ENCODE assay signal across 12 cellular contexts in the genomic region with DNA sequence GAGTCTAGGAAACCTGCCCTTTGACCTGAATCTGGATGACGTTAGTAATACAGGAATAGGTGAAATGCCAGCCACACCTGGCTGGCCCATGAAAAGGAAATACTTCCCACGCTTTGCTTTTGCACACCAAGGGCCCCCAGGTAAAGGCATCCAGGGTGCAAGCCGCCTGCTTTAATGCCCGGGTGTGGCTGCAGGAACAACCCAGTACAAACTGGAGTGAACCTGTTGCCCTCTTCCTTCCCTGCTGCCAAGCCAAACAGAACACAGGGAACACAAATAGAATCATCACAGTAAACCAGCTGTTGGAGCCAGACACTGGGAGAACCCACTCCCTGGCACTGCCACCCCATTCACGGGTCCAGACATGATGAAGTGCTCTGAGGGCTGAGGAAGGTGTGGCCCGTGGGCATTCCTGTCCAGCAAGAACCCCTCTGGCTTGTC. TPM values are rescaled to one million over a fixed set of nuclear protein-coding genes. Genes with fewer than 3 reads are reported as not detected.
DNase-seq lines count a peak whose midpoint lies in the region; ATAC-seq, FAIRE-seq and TF ChIP-seq lines count a peak whose summit lies in the region.
"Had no signal": no experiment of that assay in that cellular context is flagged by ENCODE, and none has a peak within 500 bp of the region (broad histone marks: within the 10 kb centered on the region; RNA-seq: fewer than 3 reads in every experiment).

No MANE protein-coding gene starts in this region.

- no peak overlapping the region for H3K27ac Mint-ChIP-seq in activated CD8-positive, alpha-beta T cell treated with anti-CD3 and anti-CD28 coated beads for 36 hours

- no peaks in the 10 kb centered on the region for H3K36me3 Mint-ChIP-seq in activated CD8-positive, alpha-beta T cell treated with anti-CD3 and anti-CD28 coated beads for 36 hours (ENCODE audit: low read depth)

- peak; percentile 61 to 77 (median 66) for ATAC-seq in right lobe of liver
- no peak for ATAC-seq in GM21723 (IDR thresholded peaks at IDR 0.05; ENCODE audit: unreplicated experiment)
- ATAC-seq in activated CD8-positive, alpha-beta T cell treated with anti-CD3 and anti-CD28 coated beads for 36 hours = no peak

- POLR2A ChIA-PET in activated CD8-positive, alpha-beta T cell treated with anti-CD3 and anti-CD28 coated beads for 36 hours (lab: Charles Lee) = no interaction called here

- no peak for TF ChIP-seq CTCF in LNCaP clone FGC (IDR thresholded peaks at IDR 0.05; ENCODE audit: control insufficient read depth, extremely low read depth, insufficient read depth)
- TF ChIP-seq CTCF in mammary epithelial cell (conservative IDR thresholded peaks at IDR 0.05 in 1 of 2, IDR thresholded peaks at IDR 0.05 in 1 of 2; ENCODE audit: extremely low read depth in 1 of 2, insufficient read depth in 1 of 2, low read depth in 1 of 2, low read length in 2 of 2) = no peak
- TF ChIP-seq CTCF in right lobe of liver (IDR thresholded peaks at IDR 0.05) = no peak
- TF ChIP-seq CTCF in D721Med (IDR thresholded peaks at IDR 0.05; ENCODE audit: insufficient read depth, missing control alignments) = no peak
- no peak for TF ChIP-seq CTCF in activated CD8-positive, alpha-beta T cell treated with anti-CD3 and anti-CD28 coated beads for 36 hours (IDR thresholded peaks at IDR 0.05)

- peak overlapping the region; percentile 88 for H3K9ac ChIP-seq in mammary epithelial cell (ENCODE audit: insufficient read depth, low read length)
- H3K9ac ChIP-seq: GM23248 had no signal

- H4K20me1 ChIP-seq in mammary epithelial cell (ENCODE audit: insufficient read depth, low read length) = no peaks in the 10 kb centered on the region

- intact Hi-C loops in mammary epithelial cell (cut with micrococcal nuclease) = loop anchor here (1.0 kb wide), 3 partner anchors 23 to 120 kb away; no protein-coding TSS in a partner anchor
- intact Hi-C loops in right lobe of liver (cut with DNase I) = no loop called here
- intact Hi-C loops in activated CD8-positive, alpha-beta T cell treated with anti-CD3 and anti-CD28 coated beads for 36 hours (cut with micrococcal nuclease) = no loop called here

- peak; percentile 17 for TF ChIP-seq POLR2A in right lobe of liver (IDR thresholded peaks at IDR 0.05)

- WGBS in mammary epithelial cell (ENCODE audit: low coverage, missing lambda C conversion rate) = 0% methylated on average over 6 of the region's 6 CpGs
- 17% methylated on average over 2 of the region's 6 CpGs for WGBS in right lobe of liver (ENCODE audit: insufficient coverage, low coverage, low lambda C conversion rate, missing lambda C conversion rate)
- WGBS in small intestine, 3 donors = 11 to 56% (median 37%) methylated on average over 6 of the region's 6 CpGs

- H3K27ac ChIP-seq in mammary epithelial cell (ENCODE audit: insufficient read depth, low read depth, low read length) (peak overlapping the region; percentile 97), right lobe of liver (peak overlapping the region; percentile 52 to 96 (median 61)), small intestine (ENCODE audit: low read depth in 1 of 2, low read length in 1 of 2) (peak overlapping the region; percentile 90 to 92)
- H3K27ac ChIP-seq: GM23248 had no signal

- H2AFZ ChIP-seq in mammary epithelial cell (ENCODE audit: low read depth, low read length) = peak overlapping the region; percentile 9
- H2AFZ ChIP-seq: GM23248 had no signal

- H3K4me3 Mint-ChIP-seq in activated CD8-positive, alpha-beta T cell treated with anti-CD3 and anti-CD28 coated beads for 36 hours = no peak overlapping the region

- no peaks in the 10 kb centered on the region for H3K79me2 ChIP-seq in mammary epithelial cell (ENCODE audit: insufficient read depth, low read length)

- H3K27me3 ChIP-seq in mammary epithelial cell (ENCODE audit: insufficient read depth, low read length) (no peaks in the 10 kb centered on the region), right lobe of liver (no peaks in the 10 kb centered on the region), small intestine (ENCODE audit: control insufficient read depth in 2 of 2, insufficient read depth in 2 of 2, low read length in 2 of 2) (no peaks in the 10 kb centered on the region)

- in situ Hi-C loops in mammary epithelial cell (cut with MboI; ENCODE audit: low sequenced_read_pairs in 2 of 2) = no loop called here
- in situ Hi-C loops in ACHN (cut with HindIII; ENCODE audit: low pct_ligation_motif_present, low pct_unique_long_range_greater_than_20kb, low sequenced_read_pairs) = no loop called here

- FAIRE-seq in small intestine (lab: Jason Lieb, UNC) = no peak
- FAIRE-seq in D721Med (lab: Jason Lieb, UNC) = no peak

- dilution Hi-C loops in mammary epithelial cell (cut with HindIII; ENCODE audit: low sequenced_read_pairs) = no loop called here

- peak overlapping the region; percentile 9 for H3K4me3 ChIP-seq in LNCaP clone FGC (ENCODE audit: low read depth, low read length)
- H3K4me3 ChIP-seq in mammary epithelial cell (replicated peaks in 1 of 3; ENCODE audit: insufficient read depth in 1 of 3, low read depth in 2 of 3, low read length in 3 of 3) = peak overlapping the region in 1 of 3 experiments; percentile 24
- no peak overlapping the region for H3K4me3 ChIP-seq in right lobe of liver
- H3K4me3 ChIP-seq in small intestine (ENCODE audit: low read depth in 1 of 2, low read length in 2 of 2) = no peak overlapping the region
- H3K4me3 ChIP-seq: GM23248 had no signal

- H3K9me3 ChIP-seq in mammary epithelial cell (replicated peaks; ENCODE audit: insufficient read depth, low read length) (no peaks in the 10 kb centered on the region), right lobe of liver (no peaks in the 10 kb centered on the region), small intestine (ENCODE audit: control insufficient read depth, low read depth) (no peaks in the 10 kb centered on the region)

- peaks cover 35% of the 10 kb centered on the region for H3K4me1 Mint-ChIP-seq in activated CD8-positive, alpha-beta T cell treated with anti-CD3 and anti-CD28 coated beads for 36 hours (ENCODE audit: low read depth)

- peaks cover 1% of the 10 kb centered on the region for H3K27me3 Mint-ChIP-seq in activated CD8-positive, alpha-beta T cell treated with anti-CD3 and anti-CD28 coated beads for 36 hours

- H3K36me3 ChIP-seq in mammary epithelial cell (ENCODE audit: insufficient read depth, low read length) (no peaks in the 10 kb centered on the region), right lobe of liver (no peaks in the 10 kb centered on the region), small intestine (ENCODE audit: control insufficient read depth in 2 of 2, insufficient read depth in 2 of 2, low read length in 2 of 2) (no peaks in the 10 kb centered on the region)

- peak overlapping the region; percentile 78 for H3K4me2 ChIP-seq in mammary epithelial cell (ENCODE audit: insufficient read depth, low read depth, low read length)

- peak; percentile 93 for DNase-seq in LNCaP clone FGC (ENCODE audit: low read depth)
- peak; percentile 99 for DNase-seq in mammary epithelial cell
- DNase-seq in right lobe of liver = peak; percentile 67 to 91 (median 87)
- DNase-seq in small intestine = peak; percentile 97
- DNase-seq in D721Med (ENCODE audit: insufficient read length, low spot score) = no peak
- DNase-seq in activated CD8-positive, alpha-beta T cell treated with anti-CD3 and anti-CD28 coated beads for 36 hours = no peak
- DNase-seq in ACHN = no peak
- DNase-seq: activated CD4-positive, alpha-beta T cell treated with anti-CD3 and anti-CD28 coated beads, Interleukin-2, amount 50 U/mL, for 4 hours; GM23248; NCI-H1092; RPMI8226 had no signal

- no peaks in the 10 kb centered on the region for H3K9me3 Mint-ChIP-seq in activated CD8-positive, alpha-beta T cell treated with anti-CD3 and anti-CD28 coated beads for 36 hours

- BruUV-seq in mammary epithelial cell (replicated peaks; lab: Mats Ljungman, UMichigan) = no TSS peak

- peaks cover 65% of the 10 kb centered on the region for H3K4me1 ChIP-seq in mammary epithelial cell (ENCODE audit: insufficient read depth, low read length)
- H3K4me1 ChIP-seq in right lobe of liver = peaks cover 0 to 62% (median 21%) of the 10 kb centered on the region in 4 donors
- peaks cover 0 to 7% of the 10 kb centered on the region in 2 donors for H3K4me1 ChIP-seq in small intestine (ENCODE audit: control insufficient read depth in 2 of 2, insufficient read depth in 1 of 2, low read depth in 1 of 2, low read length in 1 of 2)

- CTCF ChIA-PET in mammary epithelial cell (lab: Charles Lee; ENCODE audit: low non-redundant PET) = no interaction called here
- CTCF ChIA-PET in activated CD8-positive, alpha-beta T cell treated with anti-CD3 and anti-CD28 coated beads for 36 hours (lab: Charles Lee) = interaction anchor here (1.3 kb wide), 1 partner anchor 42 kb away, joined by 5 read pairs; no protein-coding TSS in a partner anchor

RNA-seq across cellular contexts. Expression of gene FOS, which starts 24.2 kb away (rescaled TPM):
- total RNA-seq in mammary epithelial cell (100 to 1,000 TPM in 1 of 2 donors, 10 to 100 TPM in 1; 78.5 to 204 TPM), right lobe of liver (100 to 1,000 TPM in 1 of 6 experiments, 10 to 100 TPM in 4, 1 to 10 TPM in 1; 9.9 to 151 (median 49.5) TPM)
- polyA plus RNA-seq in mammary epithelial cell (89.9 TPM), small intestine (100 to 1,000 TPM in 2 of 3 donors, 10 to 100 TPM in 1; 71.6 to 344 (median 136) TPM)
- 233 TPM for polyA minus RNA-seq in mammary epithelial cell
- 10 to 100 TPM; 81.8 to 84.6 TPM for total RNA-seq in activated CD8-positive, alpha-beta T cell treated with anti-CD3 and anti-CD28 coated beads for 36 hours

Comparison
In these comparisons a context has a peak if more than half of its experiments do, and no peak if none do; other contexts are left out.
1. DNase-seq: peak in LNCaP clone FGC (single experiment), mammary epithelial cell (single experiment), right lobe of liver (3 of 3) and small intestine (single experiment); none in D721Med (single experiment), activated CD8-positive, alpha-beta T cell treated with anti-CD3 and anti-CD28 coated beads for 36 hours (single experiment) and ACHN (single experiment).
2. ATAC-seq: peak in right lobe of liver (4 of 4); none in GM21723 (single experiment) and activated CD8-positive, alpha-beta T cell treated with anti-CD3 and anti-CD28 coated beads for 36 hours (single experiment).
3. Peak in every context shown above with its lines, with median percentiles within 50 percentile points of each other: H3K27ac ChIP-seq.